ENCODE assay signal across 8 cellular contexts in the genomic region with DNA sequence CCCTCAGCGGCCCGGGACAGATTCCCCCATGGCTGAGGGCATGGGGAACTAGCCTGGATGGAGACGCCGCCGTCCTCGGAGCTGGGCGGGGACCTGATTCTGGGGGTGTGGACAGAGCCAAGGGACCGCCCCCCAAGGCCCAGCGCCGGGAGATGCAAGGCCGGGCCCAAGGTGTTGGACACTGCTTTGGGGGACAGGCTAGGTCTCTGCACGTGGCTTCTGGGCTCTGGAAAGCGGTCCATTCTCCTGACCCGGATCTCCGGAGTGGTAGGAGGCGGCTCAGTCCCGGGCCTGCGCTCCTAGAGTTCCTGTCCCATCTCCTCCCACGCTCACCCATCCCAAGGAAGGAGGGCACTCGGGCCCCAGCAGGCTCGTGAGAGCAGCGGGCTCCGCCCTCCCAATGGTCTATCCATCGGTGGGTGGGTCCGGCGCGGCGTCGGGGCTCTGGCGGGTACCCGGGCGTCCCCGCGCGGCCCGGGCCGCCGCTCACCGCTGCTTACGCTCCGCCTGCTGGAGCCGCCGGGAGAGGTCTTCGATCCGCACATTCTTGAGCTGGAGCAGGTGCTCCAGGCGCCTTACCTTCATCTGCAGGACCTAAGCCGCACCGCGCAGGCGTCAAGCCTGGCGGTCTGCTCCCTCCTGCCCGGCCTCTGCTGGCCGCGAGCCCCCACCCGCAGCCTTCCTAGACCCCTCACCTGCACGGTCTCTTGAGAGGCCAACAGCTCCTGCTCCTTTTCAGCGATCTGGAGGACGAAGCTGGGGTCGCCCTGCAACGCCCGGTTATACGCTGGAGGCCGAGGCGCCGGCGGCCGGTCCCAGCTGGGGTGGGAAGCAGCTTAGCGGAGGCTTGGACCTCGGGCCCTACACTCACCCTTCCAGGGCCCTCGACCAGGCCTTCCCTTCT. TPM values are rescaled to one million over a fixed set of nuclear protein-coding genes. Genes with fewer than 3 reads are reported as not detected.
A peak's percentile ranks its signal among the peaks of the same experiment; 100 is the strongest.
DNase-seq lines count a peak whose midpoint lies in the region; ATAC-seq and TF ChIP-seq lines count a peak whose summit lies in the region.

No MANE protein-coding gene starts in this region.

- peaks cover 5% of the 10 kb centered on the region for H3K36me3 Mint-ChIP-seq in T-helper 1 cell treated with Interleukin-12 subunit alpha and Interleukin-12 subunit beta and Interleukin-4 antibody, amounts not matched to agents 30 μg/mL and 1 μg/mL, for 36 hours (ENCODE audit: low read depth)

- WGBS in liver: 4% methylated on average over 70 of the region's 70 CpGs

- H3K4me1 Mint-ChIP-seq in T-helper 1 cell treated with Interleukin-12 subunit alpha and Interleukin-12 subunit beta and Interleukin-4 antibody, amounts not matched to agents 30 μg/mL and 1 μg/mL, for 36 hours (ENCODE audit: low read depth): peaks cover 25% of the 10 kb centered on the region

- H3K9me3 ChIP-seq in AG04450 (ENCODE audit: control insufficient read depth, insufficient read depth, low read length) (no peaks in the 10 kb centered on the region), liver (ENCODE audit: control insufficient read depth in 4 of 4, low read length in 3 of 4) (no peaks in the 10 kb centered on the region)

- H3K27me3 ChIP-seq in AG04450 (ENCODE audit: control insufficient read depth, insufficient read depth, low read length) (peaks cover 7% of the 10 kb centered on the region), liver (ENCODE audit: control insufficient read depth in 4 of 4, insufficient read depth in 4 of 4, low read length in 3 of 4) (no peaks in the 10 kb centered on the region)

- peak overlapping the region; percentile 60 for H3K4me3 ChIP-seq in AG04450 (ENCODE audit: low read depth, low read length)
- H3K4me3 ChIP-seq in liver (ENCODE audit: low read depth in 1 of 3, low read length in 3 of 3): peak overlapping the region; percentile 46 to 49 (median 48)

- H3K9ac ChIP-seq in liver (ENCODE audit: low read depth in 1 of 2, low read length in 2 of 2): no peak overlapping the region

- peaks cover 39% of the 10 kb centered on the region for H3K27me3 Mint-ChIP-seq in T-helper 1 cell treated with Interleukin-12 subunit alpha and Interleukin-12 subunit beta and Interleukin-4 antibody, amounts not matched to agents 30 μg/mL and 1 μg/mL, for 36 hours (ENCODE audit: low read depth)

- no peak overlapping the region for H3K27ac Mint-ChIP-seq in T-helper 1 cell treated with Interleukin-12 subunit alpha and Interleukin-12 subunit beta and Interleukin-4 antibody, amounts not matched to agents 30 μg/mL and 1 μg/mL, for 36 hours

- H3K4me1 ChIP-seq in liver (ENCODE audit: control insufficient read depth in 4 of 4, insufficient read depth in 4 of 4, low read length in 3 of 4): peaks cover 11 to 27% (median 20%) of the 10 kb centered on the region in 4 donors

- H3K36me3 ChIP-seq in liver (ENCODE audit: control insufficient read depth in 4 of 4, insufficient read depth in 3 of 4, low read depth in 1 of 4, low read length in 3 of 4): peaks cover 0 to 1% (median 0%) of the 10 kb centered on the region in 4 donors

- CTCF ChIA-PET in AG04450 (lab: Charles Lee): interaction anchor here (0.6 to 2.8 kb wide), 7 partner anchors 8 to 314 kb away, joined by 3 to 18 read pairs (median 3); partner anchors contain the start of genes ADISSP and CENPB

- TF ChIP-seq RAD21 in liver (IDR thresholded peaks at IDR 0.05): no peak

- POLR2A ChIA-PET in AG04450 (lab: Yijun Ruan, JAX): interaction anchor here (0.7 to 1.7 kb wide), 2 partner anchors 10 to 67 kb away, joined by 3 to 14 read pairs; partner anchors contain the start of gene ADISSP

- H3K9me3 Mint-ChIP-seq in T-helper 1 cell treated with Interleukin-12 subunit alpha and Interleukin-12 subunit beta and Interleukin-4 antibody, amounts not matched to agents 30 μg/mL and 1 μg/mL, for 36 hours: no peaks in the 10 kb centered on the region

- TF ChIP-seq CTCF in AG04450 (IDR thresholded peaks at IDR 0.05; ENCODE audit: low read depth, low read length) (no peak), liver (IDR thresholded peaks at IDR 0.05; ENCODE audit: low read depth, low read length, missing input control) (no peak)

- H3K27ac ChIP-seq in AG04450 (ENCODE audit: low read depth, low read length) (no peak overlapping the region), liver (ENCODE audit: low read depth in 1 of 2, low read length in 2 of 2) (no peak overlapping the region)

- ATAC-seq in GM21529 (IDR thresholded peaks at IDR 0.05; ENCODE audit: unreplicated experiment) (peak; percentile 48), HG03095 (IDR thresholded peaks at IDR 0.05; ENCODE audit: unreplicated experiment) (no peak), HG03139 (IDR thresholded peaks at IDR 0.05; ENCODE audit: unreplicated experiment) (no peak)

- no peak for DNase-seq in AG04450 (ENCODE audit: low read depth, low spot score)
- peak; percentile 24 for DNase-seq in dedifferentiated amniotic fluid mesenchymal stem cell (ENCODE audit: extremely low spot score)
- DNase-seq in stimulated activated naive CD4-positive, alpha-beta T cell (lab: John Stamatoyannopoulos, UW): peak in 4 of 6 experiments; percentile 27 to 42 (median 35)

- peak overlapping the region; percentile 72 for H3K4me3 Mint-ChIP-seq in T-helper 1 cell treated with Interleukin-12 subunit alpha and Interleukin-12 subunit beta and Interleukin-4 antibody, amounts not matched to agents 30 μg/mL and 1 μg/mL, for 36 hours

TF ChIP-seq in liver, 16 proteins besides CTCF, POLR2A, EP300 and RAD21 (continues in another document):
- TF ChIP-seq RXRA (IDR thresholded peaks at IDR 0.05) (no peak), YY1 (IDR thresholded peaks at IDR 0.05) (no peak), HNF4G (IDR thresholded peaks at IDR 0.05) (no peak), FOXA2 (IDR thresholded peaks at IDR 0.05) (no peak), SP1 (IDR thresholded peaks at IDR 0.05) (no peak), EGR1 (IDR thresholded peaks at IDR 0.05; ENCODE audit: low read depth in 2 of 2) (no peak), REST (IDR thresholded peaks at IDR 0.05) (no peak), HNF4A (conservative IDR thresholded peaks at IDR 0.05) (no peak), NR2F2 (IDR thresholded peaks at IDR 0.05) (no peak), ATF3 (IDR thresholded peaks at IDR 0.05) (no peak), TAF1 (conservative IDR thresholded peaks at IDR 0.05) (no peak), JUND (IDR thresholded peaks at IDR 0.05) (no peak)
- TF ChIP-seq, protein P1, sequence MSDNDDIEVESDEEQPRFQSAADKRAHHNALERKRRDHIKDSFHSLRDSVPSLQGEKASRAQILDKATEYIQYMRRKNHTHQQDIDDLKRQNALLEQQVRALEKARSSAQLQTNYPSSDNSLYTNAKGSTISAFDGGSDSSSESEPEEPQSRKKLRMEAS (IDR thresholded peaks at IDR 0.05): no peak

RNA-seq across cellular contexts. Expression of gene SPEF1, which starts 3.3 kb away (rescaled TPM):
- polyA plus RNA-seq in AG04450 (2011; rRNA removed) (0.12 TPM in 2 replicates), liver (not detected)
- polyA minus RNA-seq in AG04450 (2011; rRNA and poly(A)+ RNA removed): not detected in 2 replicates
- not detected for total RNA-seq in liver

RNA-seq across cellular contexts. Expression of gene CENPB, which starts 8.6 kb away (rescaled TPM):
- polyA plus RNA-seq in AG04450 (2011; rRNA removed): 29.7 and 37.0 TPM in 2 replicates
- 40.4 and 42.7 TPM in 2 replicates for polyA minus RNA-seq in AG04450 (2011; rRNA and poly(A)+ RNA removed)
- 10 to 100 TPM; 20.3 to 30.5 TPM for total RNA-seq in liver
- polyA plus RNA-seq in liver: 10 to 100 TPM in 1 of 2 donors, 1 to 10 TPM in 1; 4.5 to 32.4 TPM

RNA-seq across cellular contexts. Expression of gene ADISSP, which starts 10.4 kb away (rescaled TPM):
- polyA plus RNA-seq in AG04450 (2011; rRNA removed) (22.6 and 29.2 TPM in 2 replicates), liver (10 to 100 TPM in 1 of 2 donors, 1 to 10 TPM in 1; 9.9 to 10.8 TPM)
- 19.2 and 21.7 TPM in 2 replicates for polyA minus RNA-seq in AG04450 (2011; rRNA and poly(A)+ RNA removed)
- total RNA-seq in liver: 10 to 100 TPM in 1 of 2 donors, 1 to 10 TPM in 1; 3.8 to 27.3 TPM

RNA-seq across cellular contexts. Expression of gene CDC25B, which starts 18.1 kb away (rescaled TPM):
- polyA plus RNA-seq in AG04450 (2011; rRNA removed) (57.3 and 58.9 TPM in 2 replicates), liver (10 to 100 TPM in 1 of 2 donors, 1 to 10 TPM in 1; 6.5 to 12.9 TPM)
- polyA minus RNA-seq in AG04450 (2011; rRNA and poly(A)+ RNA removed): 41.1 and 48.7 TPM in 2 replicates
- total RNA-seq in liver: 10 to 100 TPM in 1 of 2 donors, 1 to 10 TPM in 1; 4.4 to 11.9 TPM

RNA-seq across cellular contexts. Expression of gene AP5S1, which starts 42.4 kb away (rescaled TPM):
- polyA plus RNA-seq in AG04450 (2011; rRNA removed) (7.8 and 11.7 TPM in 2 replicates), liver (10 to 100 TPM in 1 of 2 donors, 1 to 10 TPM in 1; 9.1 to 13.1 TPM)
- polyA minus RNA-seq in AG04450 (2011; rRNA and poly(A)+ RNA removed): 10.3 and 14.3 TPM in 2 replicates
- 10 to 100 TPM in 1 of 2 donors, 1 to 10 TPM in 1; 9.2 to 14.5 TPM for total RNA-seq in liver
